1 cellular context compared by ENCODE assay signal in the genomic region with DNA sequence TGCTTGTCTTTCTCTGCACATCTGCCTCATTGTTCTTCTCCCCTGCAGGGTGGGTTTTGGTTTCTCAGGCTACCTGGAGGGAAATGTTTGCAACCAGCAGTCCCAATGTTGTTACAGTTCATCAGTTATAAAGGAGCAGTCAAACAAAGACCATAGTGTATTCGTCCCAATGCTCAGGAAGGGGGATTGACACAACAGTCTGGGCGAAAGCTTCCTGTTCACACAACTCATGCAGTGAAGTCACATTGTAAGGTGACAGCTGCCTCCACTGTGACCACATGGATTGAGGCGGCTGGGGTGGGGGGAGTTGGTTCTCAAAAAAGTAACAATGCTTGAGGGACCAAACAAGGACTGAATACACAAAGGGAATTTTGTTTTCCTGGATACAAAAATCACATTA.
TF ChIP-seq lines count a peak whose summit lies in the region.

No MANE protein-coding gene starts in this region.

TF ChIP-seq in HepG2, 621 proteins besides CTCF, POLR2A, EP300 and RAD21 (continued from another document):
- TF ChIP-seq, protein P1, sequence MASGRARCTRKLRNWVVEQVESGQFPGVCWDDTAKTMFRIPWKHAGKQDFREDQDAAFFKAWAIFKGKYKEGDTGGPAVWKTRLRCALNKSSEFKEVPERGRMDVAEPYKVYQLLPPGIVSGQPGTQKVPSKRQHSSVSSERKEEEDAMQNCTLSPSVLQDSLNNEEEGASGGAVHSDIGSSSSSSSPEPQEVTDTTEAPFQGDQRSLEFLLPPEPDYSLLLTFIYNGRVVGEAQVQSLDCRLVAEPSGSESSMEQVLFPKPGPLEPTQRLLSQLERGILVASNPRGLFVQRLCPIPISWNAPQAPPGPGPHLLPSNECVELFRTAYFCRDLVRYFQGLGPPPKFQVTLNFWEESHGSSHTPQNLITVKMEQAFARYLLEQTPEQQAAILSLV (CRISPR knock-in tag; IDR thresholded peaks at IDR 0.05; ENCODE audit: borderline replicate concordance) = no peak
- TF ChIP-seq KDM1A (CRISPR knock-in tag; IDR thresholded peaks at IDR 0.05) (no peak), ZNF337 (CRISPR knock-in tag; IDR thresholded peaks at IDR 0.05; ENCODE audit: borderline replicate concordance, low read depth) (no peak), ZNF589 (CRISPR knock-in tag; conservative IDR thresholded peaks at IDR 0.05) (no peak), NR3C1 (CRISPR knock-in tag; IDR thresholded peaks at IDR 0.05) (no peak), MED1 (CRISPR knock-in tag; IDR thresholded peaks at IDR 0.05) (0 out of 2 replicates have a peak, but pooled peaks have one; percentile 20), THAP9 (CRISPR knock-in tag; IDR thresholded peaks at IDR 0.05; ENCODE audit: borderline replicate concordance) (no peak), ZNF224 (CRISPR knock-in tag; IDR thresholded peaks at IDR 0.05) (no peak)
